Comparison of ENCODE assay signal across 2 cellular contexts in the genomic region with DNA sequence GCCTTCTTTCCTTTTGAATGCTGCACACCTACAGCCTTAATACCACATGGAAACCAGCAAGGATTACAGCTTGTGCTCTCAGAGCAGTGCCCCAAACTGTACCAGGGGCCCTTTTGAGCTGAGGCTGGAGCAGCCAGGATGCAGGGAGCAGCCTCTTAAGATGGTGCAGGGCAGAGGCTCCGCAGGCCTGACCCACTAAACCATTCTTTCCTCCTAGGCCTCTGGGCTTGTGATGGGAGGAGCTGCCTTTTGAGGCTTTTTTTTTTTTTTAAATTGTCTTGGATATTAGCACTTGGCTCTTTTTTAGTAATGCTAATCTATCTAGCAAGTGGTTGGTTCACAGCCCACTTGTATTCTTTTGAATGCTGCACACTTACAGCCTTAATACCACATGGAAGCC.
TF ChIP-seq lines count a peak whose summit lies in the region.

No MANE protein-coding gene starts in this region.

TF ChIP-seq in HEK293, 187 proteins besides CTCF, POLR2A, EP300 and RAD21 (continued from another document):
- TF ChIP-seq TRIM28 (IDR thresholded peaks at IDR 0.05; ENCODE audit: borderline replicate concordance, low read length) (0 out of 2 replicates have a peak, but pooled peaks have one; percentile 19), ZNF140 (tag by site-specific recombination; IDR thresholded peaks at IDR 0.05) (no peak), MZF1 (tag by site-specific recombination; IDR thresholded peaks at IDR 0.05; ENCODE audit: borderline replicate concordance) (no peak), SETDB1 (IDR thresholded peaks at IDR 0.05; ENCODE audit: insufficient read length, low read length) (peak; percentile 67), ZNF585B (tag by site-specific recombination; IDR thresholded peaks at IDR 0.05) (peak; percentile 91), IKZF3 (tag by site-specific recombination; IDR thresholded peaks at IDR 0.05) (no peak)

TF ChIP-seq in K562, 482 proteins besides CTCF, POLR2A, EP300 and RAD21 (continued from another document):
- TF ChIP-seq CHD4 (IDR thresholded peaks at IDR 0.05; ENCODE audit: insufficient read depth, insufficient replicate concordance, low read depth, low read length, poor library complexity, severe bottlenecking) = no peak
